Comparison of ENCODE assay signal across 9 cellular contexts in genomic region chr4:102780476-102781144, GRCh38. TPM values are rescaled to one million over a fixed set of nuclear protein-coding genes. Genes with fewer than 3 reads are reported as not detected.
DNase-seq lines count a peak whose midpoint lies in the region; ATAC-seq and TF ChIP-seq lines count a peak whose summit lies in the region.
"Had no signal": no experiment of that assay in that cellular context is flagged by ENCODE, and none has a peak within 500 bp of the region (broad histone marks: within the 10 kb centered on the region; RNA-seq: fewer than 3 reads in every experiment).

No MANE protein-coding gene starts in this region.

- no peak overlapping the region for H3K4me3 ChIP-seq in epithelial cell of esophagus (ENCODE audit: low read length)
- no peak overlapping the region for H3K4me3 ChIP-seq in retinal pigment epithelial cell (ENCODE audit: low read length)

- intact Hi-C loops in sciatic nerve (cut with DNase I) = no loop called here

- peak; percentile 72 for ATAC-seq in HG03159 (IDR thresholded peaks at IDR 0.05; ENCODE audit: unreplicated experiment)
- ATAC-seq in sciatic nerve = no peak

- TF ChIP-seq CTCF in epithelial cell of esophagus (IDR thresholded peaks at IDR 0.05; ENCODE audit: insufficient read depth, low read depth, low read length, missing control alignments) (no peak), retinal pigment epithelial cell (conservative IDR thresholded peaks at IDR 0.05; ENCODE audit: low read depth, low read length) (no peak)

- DNase-seq in NOMO-1 treated with DMSO at 0.1 percent for 48 hours (lab: John Stamatoyannopoulos, UW; ENCODE audit: unreplicated experiment) = peak; percentile 44
- DNase-seq in NOMO-1 treated with dmso at 0.1 percent for 144 hours (lab: John Stamatoyannopoulos, UW; ENCODE audit: unreplicated experiment) = no peak
- DNase-seq in epithelial cell of esophagus (ENCODE audit: low read depth) = peak; percentile 98
- peak; percentile 87 for DNase-seq in retinal pigment epithelial cell (ENCODE audit: low read depth)
- no peak for DNase-seq in NCI-H2029 treated with DMSO at 0.1 percent for 48 hours (lab: John Stamatoyannopoulos, UW)
- no peak for DNase-seq in sciatic nerve (ENCODE audit: low spot score)
- DNase-seq in retina = no peak
- DNase-seq: stimulated activated CD4-positive, alpha-beta T cell treated with anti-CD3 and anti-CD28 coated beads, Interleukin-15, amount 100 ng/mL, for 24 hours had no signal

RNA-seq across cellular contexts. Expression of gene MANBA, which starts 19.8 kb away (rescaled TPM):
- total RNA-seq in sciatic nerve = 30.6 TPM

RNA-seq across cellular contexts. Expression of gene UBE2D3, which starts 46.7 kb away (rescaled TPM):
- total RNA-seq in sciatic nerve = 278 TPM

Comparison
In these comparisons a context has a peak if more than half of its experiments do, and no peak if none do; other contexts are left out.
1. DNase-seq: peak in NOMO-1 treated with DMSO at 0.1 percent for 48 hours (single experiment), epithelial cell of esophagus (single experiment) and retinal pigment epithelial cell (single experiment); none in NOMO-1 treated with dmso at 0.1 percent for 144 hours (single experiment), NCI-H2029 treated with DMSO at 0.1 percent for 48 hours (single experiment), sciatic nerve (single experiment) and retina (single experiment).